In the genomic region with DNA sequence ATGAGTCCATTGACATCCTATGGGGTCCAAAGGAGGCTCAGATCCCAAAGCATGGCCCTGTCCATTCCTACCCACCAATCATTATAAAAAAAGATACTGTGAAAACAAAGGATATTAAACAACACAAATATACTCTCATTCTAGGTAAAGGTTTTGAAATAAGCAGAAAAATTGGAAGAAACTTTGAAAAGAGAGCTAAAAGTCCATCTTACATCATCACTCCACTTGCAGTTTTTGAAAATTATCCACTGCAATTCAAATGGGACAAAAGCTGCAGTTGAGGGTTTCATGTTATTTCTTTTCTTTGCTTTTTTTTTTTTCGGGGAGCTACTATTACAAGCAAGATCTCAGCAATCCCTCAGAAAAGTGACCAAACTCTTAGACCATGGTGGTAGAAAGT, we compare ENCODE assay signal across 24 cellular contexts.
"Had no signal": no experiment of that assay in that cellular context is flagged by ENCODE, and none has a peak within 500 bp of the region (broad histone marks: within the 10 kb centered on the region; RNA-seq: fewer than 3 reads in every experiment).

No MANE protein-coding gene starts in this region.

- H3K27me3 ChIP-seq: cardiac muscle cell, MG63, SJSA1 had no signal

- H3K27ac Mint-ChIP-seq: activated CD8-positive, alpha-beta T cell treated with anti-CD3 and anti-CD28 coated beads, Interleukin-2, amount 10 ng/mL, durations not matched to agents 7 days and 5 days; activated naive CD4-positive, alpha-beta T cell treated with anti-CD3 and anti-CD28 coated beads, Interleukin-2, amount 50 U/mL, for 24 hours; T-helper 2 cell treated with Interferon-gamma antibody and Interleukin-4, amounts not matched to agents 5 μg/mL and 100 μg/mL, for 36 hours had no signal

- H3K36me3 Mint-ChIP-seq: activated naive CD4-positive, alpha-beta T cell treated with anti-CD3 and anti-CD28 coated beads, Interleukin-2, amount 50 U/mL, for 24 hours had no signal

- H3K27ac ChIP-seq: cardiac muscle cell, SJSA1 had no signal

- H3K4me3 ChIP-seq: cardiac muscle cell, MG63, SJSA1 had no signal

- H3K27me3 Mint-ChIP-seq: activated naive CD4-positive, alpha-beta T cell treated with anti-CD3 and anti-CD28 coated beads, Interleukin-2, amount 50 U/mL, for 24 hours; brain had no signal

- H3K9me3 ChIP-seq: MG63, SJSA1 had no signal

- ATAC-seq: activated CD8-positive, alpha-beta T cell treated with anti-CD3 and anti-CD28 coated beads, Interleukin-2, amount 10 ng/mL, durations not matched to agents 7 days and 5 days; PC-3; SK-N-SH treated with all-trans-retinoic acid at 6 μM for 48 hours had no signal

- H3K9me3 Mint-ChIP-seq: activated naive CD4-positive, alpha-beta T cell treated with anti-CD3 and anti-CD28 coated beads, Interleukin-2, amount 50 U/mL, for 24 hours; T-helper 2 cell treated with Interferon-gamma antibody and Interleukin-4, amounts not matched to agents 5 μg/mL and 100 μg/mL, for 36 hours had no signal

- H3K4me3 Mint-ChIP-seq: activated CD8-positive, alpha-beta T cell treated with anti-CD3 and anti-CD28 coated beads, Interleukin-2, amount 10 ng/mL, durations not matched to agents 7 days and 5 days; activated naive CD4-positive, alpha-beta T cell treated with anti-CD3 and anti-CD28 coated beads, Interleukin-2, amount 50 U/mL, for 24 hours; T-helper 2 cell treated with Interferon-gamma antibody and Interleukin-4, amounts not matched to agents 5 μg/mL and 100 μg/mL, for 36 hours had no signal

- H3K36me3 ChIP-seq: cardiac muscle cell, MG63, SJSA1 had no signal

- DNase-seq: activated CD4-positive, alpha-beta T cell treated with anti-CD3 and anti-CD28 coated beads for 48 hours; activated CD4-positive, alpha-beta T cell treated with anti-CD3 and anti-CD28 coated beads, Interleukin-2, amount 50 U/mL, for 4 hours; activated CD4-positive, CD25-positive, alpha-beta regulatory T cell treated with anti-CD3 and anti-CD28 coated beads, Interleukin-2, amount 50 U/mL, for 72 hours; activated CD8-positive, alpha-beta memory T cell treated with anti-CD3 and anti-CD28 coated beads, Interleukin-2, amount 50 U/mL, for 48 hours; activated CD8-positive, alpha-beta T cell treated with anti-CD3 and anti-CD28 coated beads, Interleukin-2, amount 10 ng/mL, durations not matched to agents 7 days and 5 days; activated T-cell treated with anti-CD3 and anti-CD28 coated beads, Interleukin-2, amount 50 U/mL, for 1 hour; amniotic stem cell; MG63; MV-4-11; NCI-H1105; NCI-H1436; NCI-H1694 treated with DMSO at 0.1 percent for 48 hours; NCI-H2081; NCI-H510A treated with DMSO at 0.1 percent for 48 hours; NK-92 treated with Interleukin-12 subunit alpha and Interleukin-12 subunit beta, amount 100 ng/mL, for 24 hours; PC-3; SHP77; SW 1271 had no signal

- H3K4me1 Mint-ChIP-seq: activated naive CD4-positive, alpha-beta T cell treated with anti-CD3 and anti-CD28 coated beads, Interleukin-2, amount 50 U/mL, for 24 hours had no signal
